17 cellular contexts compared by ENCODE assay signal in the genomic region with DNA sequence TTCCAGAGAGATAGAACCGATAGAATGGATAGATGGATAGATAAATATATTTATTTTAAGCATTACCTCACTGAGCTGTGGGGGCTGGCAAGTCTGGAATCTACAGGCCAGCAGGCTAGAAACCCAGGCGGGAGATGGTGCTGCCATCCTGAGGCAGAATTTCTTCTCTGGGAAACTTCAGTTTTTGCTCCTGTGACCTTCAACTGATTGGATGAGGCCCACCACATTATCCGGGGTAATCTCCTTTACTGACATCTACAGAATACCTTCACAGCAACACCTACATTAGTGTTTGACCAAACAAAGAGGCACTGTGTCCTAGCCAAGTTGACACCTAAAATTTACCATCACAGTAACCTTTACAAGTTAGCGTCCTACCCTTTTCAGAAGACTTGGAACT. TPM values are rescaled to one million over a fixed set of nuclear protein-coding genes. Genes with fewer than 3 reads are reported as not detected.
DNase-seq lines count a peak whose midpoint lies in the region; ATAC-seq and TF ChIP-seq lines count a peak whose summit lies in the region.
"Had no signal": no experiment of that assay in that cellular context is flagged by ENCODE, and none has a peak within 500 bp of the region (broad histone marks: within the 10 kb centered on the region; RNA-seq: fewer than 3 reads in every experiment).

No MANE protein-coding gene starts in this region.

- H3K4me3 ChIP-seq in HCT116 (replicated peaks in 1 of 2; ENCODE audit: low read depth in 1 of 2, low read length in 2 of 2) = no peak overlapping the region
- H3K4me3 ChIP-seq in esophagus muscularis mucosa = no peak overlapping the region
- H3K4me3 ChIP-seq: A549, GM23338, HAP-1 had no signal

- no peak overlapping the region for H2AFZ ChIP-seq in HCT116 (ENCODE audit: low read depth, low read length, poor library complexity, severe bottlenecking)
- H2AFZ ChIP-seq: GM23338 had no signal

- CTCF ChIA-PET in HCT116 (lab: Charles Lee) = no interaction called here
- CTCF ChIA-PET in HEK293T (lab: Yijun Ruan, JAX) = no interaction called here

- BruUV-seq in HCT116 (replicated peaks; lab: Mats Ljungman, UMichigan) = no TSS peak

- intact Hi-C loops in HCT116 (cut with micrococcal nuclease) = no loop called here
- intact Hi-C loops in esophagus muscularis mucosa (cut with DNase I) = no loop called here

- H3K27ac ChIP-seq in HCT116 (ENCODE audit: low read depth, low read length) = no peak overlapping the region
- H3K27ac ChIP-seq in esophagus muscularis mucosa (replicated peaks in 1 of 4) = no peak overlapping the region
- H3K27ac ChIP-seq: A549 had no signal

- TF ChIP-seq POLR2A in HCT116 (IDR thresholded peaks at IDR 0.05; ENCODE audit: borderline replicate concordance, extremely low read depth, insufficient read depth, insufficient read length) = no peak
- no peak for TF ChIP-seq POLR2A in esophagus muscularis mucosa (IDR thresholded peaks at IDR 0.05; ENCODE audit: low read depth)

- peak; percentile 25; the same call in 1 of the 2 replicates for TF ChIP-seq RAD21 in HCT116 (IDR thresholded peaks at IDR 0.05; ENCODE audit: low read depth)

- DNase-seq in HCT116 (ENCODE audit: low read depth, low spot score) (no peak), HEK293T (ENCODE audit: extremely low spot score) (no peak), esophagus muscularis mucosa (ENCODE audit: extremely low spot score) (peak; percentile 39), DMS53 (lab: John Stamatoyannopoulos, UW) (no peak)
- DNase-seq: 8988T; ACHN; C1 segment of cervical spinal cord; Calu3; CD4-positive, alpha-beta memory T cell; COR-L47; DND-41; HFFc6 had no signal

- H3K27me3 ChIP-seq in HCT116 (ENCODE audit: insufficient read depth, low read length) (peaks cover 19% of the 10 kb centered on the region; the same call in 1 of the 2 replicates), esophagus muscularis mucosa (peaks cover 0 to 20% (median 0%) of the 10 kb centered on the region in 4 donors)

- WGBS in esophagus muscularis mucosa = 81% methylated on average over 4 of the region's 4 CpGs

- H3K4me1 ChIP-seq in HCT116 (ENCODE audit: control insufficient read depth in 1 of 2, insufficient read depth in 2 of 2, low read length in 2 of 2) (no peaks in the 10 kb centered on the region), esophagus muscularis mucosa (peaks cover 0 to 9% (median 4%) of the 10 kb centered on the region in 4 donors)
- H3K4me1 ChIP-seq: A549, HAP-1 had no signal

- no peaks in the 10 kb centered on the region for H3K79me2 ChIP-seq in HCT116 (ENCODE audit: insufficient read depth, low read length)

- POLR2A ChIA-PET in HCT116 (lab: Charles Lee) (no interaction called here), HEK293T (lab: Yijun Ruan, JAX) (no interaction called here)

- TF ChIP-seq EP300 in esophagus muscularis mucosa (IDR thresholded peaks at IDR 0.05) = no peak

- H3K9me2 ChIP-seq in HCT116 (ENCODE audit: insufficient read depth) = no peaks in the 10 kb centered on the region

- no peak for ATAC-seq in HCT116
- ATAC-seq in HG03520 (IDR thresholded peaks at IDR 0.05; ENCODE audit: unreplicated experiment) = no peak
- ATAC-seq in HG03097 (IDR thresholded peaks at IDR 0.05; ENCODE audit: low FRiP score, unreplicated experiment) = no peak
- ATAC-seq: A549, GM23338 had no signal

- TF ChIP-seq CTCF in HCT116 (IDR thresholded peaks at IDR 0.05 in 2 of 3, conservative IDR thresholded peaks at IDR 0.05 in 1 of 3; ENCODE audit: borderline replicate concordance in 1 of 3, insufficient read depth in 1 of 3, low read depth in 2 of 3, low read length in 2 of 3) (no peak), esophagus muscularis mucosa (IDR thresholded peaks at IDR 0.05) (no peak)

- H3K9me3 ChIP-seq in HCT116 (ENCODE audit: control insufficient read depth in 1 of 2, insufficient read depth in 1 of 2, low read depth in 1 of 2, low read length in 2 of 2) (no peaks in the 10 kb centered on the region), esophagus muscularis mucosa (no peaks in the 10 kb centered on the region)
- H3K9me3 ChIP-seq: A549, HAP-1 had no signal

- no peak overlapping the region for H3K9ac ChIP-seq in HCT116 (ENCODE audit: low read length)

- no peak overlapping the region for H3K4me2 ChIP-seq in HCT116 (ENCODE audit: low read length)
- H3K4me2 ChIP-seq: A549, GM23338 had no signal

- no peaks in the 10 kb centered on the region for H3K36me3 ChIP-seq in HCT116 (ENCODE audit: control insufficient read depth in 1 of 2, insufficient read depth in 2 of 2, low read length in 2 of 2)
- no peaks in the 10 kb centered on the region for H3K36me3 ChIP-seq in esophagus muscularis mucosa
- H3K36me3 ChIP-seq: HAP-1 had no signal

- RAD21 ChIA-PET in HCT116 (lab: Charles Lee; ENCODE audit: low non-redundant PET in 1 of 2, low total read pairs in 2 of 2, uncharacterized antibody in 2 of 2, unreplicated experiment in 2 of 2) = no interaction called here

- H4K20me1 ChIP-seq in HCT116 (ENCODE audit: insufficient read depth) = no peaks in the 10 kb centered on the region

TF ChIP-seq in HCT116, 20 proteins besides CTCF, POLR2A, EP300 and RAD21 (continues in another document):
- no peak for TF ChIP-seq CEBPB (IDR thresholded peaks at IDR 0.05; ENCODE audit: low read depth)
- no peak for TF ChIP-seq EGR1 (IDR thresholded peaks at IDR 0.05; ENCODE audit: low read depth)
- TF ChIP-seq SP1 (IDR thresholded peaks at IDR 0.05; ENCODE audit: low read depth) = no peak
- TF ChIP-seq SRF (IDR thresholded peaks at IDR 0.05; ENCODE audit: low read depth) = no peak
- no peak for TF ChIP-seq SIN3A (IDR thresholded peaks at IDR 0.05; ENCODE audit: low read depth)
- TF ChIP-seq, protein P1, sequence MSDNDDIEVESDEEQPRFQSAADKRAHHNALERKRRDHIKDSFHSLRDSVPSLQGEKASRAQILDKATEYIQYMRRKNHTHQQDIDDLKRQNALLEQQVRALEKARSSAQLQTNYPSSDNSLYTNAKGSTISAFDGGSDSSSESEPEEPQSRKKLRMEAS (IDR thresholded peaks at IDR 0.05) = no peak

TF ChIP-seq in HEK293T, 16 proteins besides CTCF, POLR2A, EP300 and RAD21:
- TF ChIP-seq FOXM1 (IDR thresholded peaks at IDR 0.05; ENCODE audit: borderline replicate concordance) (0 out of 2 replicates have a peak, but pooled peaks have one; percentile 12), TARDBP (IDR thresholded peaks at IDR 0.05) (no peak)

RNA-seq across cellular contexts. Expression of a gene that starts 29.2 kb away (rescaled TPM):
- total RNA-seq in HCT116 (2021; ENCODE audit: unreplicated experiment) (39.8 TPM), esophagus muscularis mucosa (10 to 100 TPM; 17.0 to 21.9 (median 20.1) TPM)
- polyA plus RNA-seq in HCT116 (2012) = 31.4 and 32.4 TPM in 2 replicates

RNA-seq across cellular contexts. Expression of a gene that starts 50.8 kb away (rescaled TPM):
- total RNA-seq in HCT116 (2021; ENCODE audit: unreplicated experiment) (24.7 TPM), esophagus muscularis mucosa (10 to 100 TPM in 1 of 4 donors, 1 to 10 TPM in 3; 2.2 to 10.3 (median 4.6) TPM)
- polyA plus RNA-seq in HCT116 (2012) = 12.5 and 15.1 TPM in 2 replicates

RNA-seq across cellular contexts. Expression of a gene that starts 51.2 kb away (rescaled TPM):
- total RNA-seq in HCT116 (2021; ENCODE audit: unreplicated experiment) = 101 TPM
- polyA plus RNA-seq in HCT116 (2012) = 50.0 and 51.2 TPM in 2 replicates
- 10 to 100 TPM; 25.7 to 42.8 (median 39.1) TPM for total RNA-seq in esophagus muscularis mucosa
